14 cellular contexts compared by ENCODE assay signal in genomic region chr13:21219044-21219381, GRCh38. TPM values are rescaled to one million over a fixed set of nuclear protein-coding genes. Genes with fewer than 3 reads are reported as not detected.
DNase-seq lines count a peak whose midpoint lies in the region; ATAC-seq and TF ChIP-seq lines count a peak whose summit lies in the region.
"Had no signal": no experiment of that assay in that cellular context is flagged by ENCODE, and none has a peak within 500 bp of the region (broad histone marks: within the 10 kb centered on the region; RNA-seq: fewer than 3 reads in every experiment).

No MANE protein-coding gene starts in this region.

- H4K8ac ChIP-seq in mesendoderm (ENCODE audit: low read depth, low read length) = no peak overlapping the region

- intact Hi-C loops in activated naive CD4-positive, alpha-beta T cell treated with anti-CD3 and anti-CD28 coated beads for 36 hours (cut with micrococcal nuclease) = no loop called here

- H2BK5ac ChIP-seq in mesendoderm (ENCODE audit: low read length) = no peak overlapping the region

- H3K9ac ChIP-seq in Loucy (ENCODE audit: low read depth, low read length, poor library complexity, severe bottlenecking) (peak overlapping the region; percentile 88), mesendoderm (ENCODE audit: low read length) (no peak overlapping the region)

- H3K18ac ChIP-seq in mesendoderm (ENCODE audit: low read length) = no peak overlapping the region

- no peak overlapping the region for H3K27ac Mint-ChIP-seq in activated naive CD4-positive, alpha-beta T cell treated with anti-CD3 and anti-CD28 coated beads for 36 hours

- H3K4me3 ChIP-seq in Loucy (ENCODE audit: low read length, poor library complexity, severe bottlenecking) (peak overlapping the region; percentile 60), mesendoderm (ENCODE audit: low read length) (no peak overlapping the region)

- H3K79me2 ChIP-seq in Loucy (ENCODE audit: insufficient read depth, low read length) = no peaks in the 10 kb centered on the region
- H3K79me2 ChIP-seq in mesendoderm (ENCODE audit: control insufficient read depth, insufficient read depth, low read length) = no peaks in the 10 kb centered on the region

- ATAC-seq in HG02588 (IDR thresholded peaks at IDR 0.05; ENCODE audit: unreplicated experiment) = peak; percentile 37
- peak; percentile 43 for ATAC-seq in stimulated activated naive CD8-positive, alpha-beta T cell treated with anti-CD3 and anti-CD28 coated beads, Interleukin-15, Interleukin-2, amounts not matched to agents 100 U/mL and 50 U/mL, for 24 hours
- ATAC-seq: left cardiac atrium had no signal

- H3K4me3 Mint-ChIP-seq in activated naive CD4-positive, alpha-beta T cell treated with anti-CD3 and anti-CD28 coated beads for 36 hours = no peak overlapping the region
- H3K4me3 Mint-ChIP-seq: T-cell had no signal

- H3K56ac ChIP-seq in mesendoderm (ENCODE audit: low read length) = no peak overlapping the region

- H3K79me1 ChIP-seq in mesendoderm (ENCODE audit: low read length) = no peaks in the 10 kb centered on the region

- H2AK5ac ChIP-seq in mesendoderm (ENCODE audit: low read length) = no peak overlapping the region

- no peak overlapping the region for H3K4ac ChIP-seq in mesendoderm (ENCODE audit: low read depth, low read length)

- H3K36me3 Mint-ChIP-seq in activated naive CD4-positive, alpha-beta T cell treated with anti-CD3 and anti-CD28 coated beads for 36 hours (ENCODE audit: low read depth) = no peaks in the 10 kb centered on the region

- peaks cover 8% of the 10 kb centered on the region for H3K9me3 Mint-ChIP-seq in activated naive CD4-positive, alpha-beta T cell treated with anti-CD3 and anti-CD28 coated beads for 36 hours

- H3K9me2 ChIP-seq in Loucy (replicated peaks; ENCODE audit: low read depth, low read length) = no peaks in the 10 kb centered on the region

- peak overlapping the region; percentile 62 for H3K4me2 ChIP-seq in Loucy (ENCODE audit: low read depth, low read length, poor library complexity, severe bottlenecking)
- H3K4me2 ChIP-seq in mesendoderm (ENCODE audit: low read length) = no peak overlapping the region

- H3K27me3 Mint-ChIP-seq in activated naive CD4-positive, alpha-beta T cell treated with anti-CD3 and anti-CD28 coated beads for 36 hours (ENCODE audit: low read depth) = peaks cover 5% of the 10 kb centered on the region

- H3K4me1 Mint-ChIP-seq in activated naive CD4-positive, alpha-beta T cell treated with anti-CD3 and anti-CD28 coated beads for 36 hours (ENCODE audit: low read depth) = peaks cover 15% of the 10 kb centered on the region

- CTCF ChIA-PET in activated naive CD4-positive, alpha-beta T cell treated with anti-CD3 and anti-CD28 coated beads for 36 hours (lab: Charles Lee) = interaction anchor here (0.9 to 1.3 kb wide), 2 partner anchors 13 to 454 kb away, joined by 3 to 8 read pairs; no protein-coding TSS in a partner anchor

- no peak overlapping the region for H3K23ac ChIP-seq in mesendoderm (ENCODE audit: low read length)

- no peak overlapping the region for H2BK15ac ChIP-seq in mesendoderm (replicated peaks; ENCODE audit: low read depth)

- H3K27me3 ChIP-seq in Loucy (ENCODE audit: insufficient read depth, low read length, poor library complexity, severe bottlenecking) (no peaks in the 10 kb centered on the region), mesendoderm (ENCODE audit: insufficient read depth, low read length, poor library complexity) (no peaks in the 10 kb centered on the region)

- no peak overlapping the region for H3K27ac ChIP-seq in mesendoderm (ENCODE audit: low read depth, low read length)
- H3K27ac ChIP-seq: epithelial cell of prostate had no signal

- peak; percentile 18 for DNase-seq in activated naive CD4-positive, alpha-beta T cell treated with anti-CD3 and anti-CD28 coated beads for 36 hours
- no peak for DNase-seq in activated naive CD4-positive, alpha-beta T cell (lab: John Stamatoyannopoulos, UW)
- DNase-seq in stimulated activated naive CD8-positive, alpha-beta T cell treated with anti-CD3 and anti-CD28 coated beads, Interleukin-15, Interleukin-2, amounts not matched to agents 100 U/mL and 50 U/mL, for 24 hours = no peak
- DNase-seq in kidney tubule cell (ENCODE audit: low spot score) = no peak
- no peak for DNase-seq in mesendoderm
- DNase-seq in Ammon's horn (ENCODE audit: low spot score) = no peak
- DNase-seq: cerebellar nuclear complex; head of caudate nucleus; left cardiac atrium; stimulated activated naive CD4-positive, alpha-beta T cell had no signal

- no peak overlapping the region for H4K5ac ChIP-seq in mesendoderm (ENCODE audit: low read length)

- H3K36me3 ChIP-seq in Loucy (ENCODE audit: insufficient read depth, low read length) (0 out of 2 replicates have a peak, but pooled peaks cover 2% of the 10 kb centered on the region), mesendoderm (ENCODE audit: control insufficient read depth, insufficient read depth, low read length) (no peaks in the 10 kb centered on the region)

- peaks cover 11% of the 10 kb centered on the region; the same call in 1 of the 2 replicates for H3K9me3 ChIP-seq in Loucy (ENCODE audit: insufficient read depth, low read depth, low read length)

- no CpG with 5 or more reads among the region's 3 CpGs for WGBS in mesendoderm (ENCODE audit: extremely low coverage, insufficient coverage, low lambda C conversion rate)

- peaks cover 22% of the 10 kb centered on the region for H3F3A ChIP-seq in Loucy (ENCODE audit: low read depth)

- H2BK120ac ChIP-seq in mesendoderm (ENCODE audit: low read depth, low read length) = no peak overlapping the region

- H3K4me1 ChIP-seq in Loucy (ENCODE audit: insufficient read depth, low read length, poor library complexity, severe bottlenecking) (peaks cover 40% of the 10 kb centered on the region), mesendoderm (ENCODE audit: control insufficient read depth, low read depth, low read length) (no peaks in the 10 kb centered on the region)

- TF ChIP-seq CTCF in Loucy (conservative IDR thresholded peaks at IDR 0.05; ENCODE audit: low read length) = no peak

- H2AFZ ChIP-seq in Loucy (ENCODE audit: low read length) = no peak overlapping the region

- H4K20me1 ChIP-seq in Loucy (ENCODE audit: insufficient read depth, low read length, poor library complexity, severe bottlenecking) = no peaks in the 10 kb centered on the region

RNA-seq across cellular contexts. Expression of gene MRPL57, which starts 42.6 kb away (rescaled TPM):
- 10 to 100 TPM; 19.0 to 21.0 TPM for total RNA-seq in activated naive CD4-positive, alpha-beta T cell treated with anti-CD3 and anti-CD28 coated beads for 36 hours
- 31.7 TPM for polyA plus RNA-seq in mesendoderm (2013, experiment 1 of 2)
- polyA plus RNA-seq in mesendoderm (2013, experiment 2 of 2) = 32.4 TPM

RNA-seq across cellular contexts. Expression of gene SKA3, which starts 42.7 kb away (rescaled TPM):
- total RNA-seq in activated naive CD4-positive, alpha-beta T cell treated with anti-CD3 and anti-CD28 coated beads for 36 hours = 10 to 100 TPM; 32.8 to 33.8 TPM
- 82.1 TPM for polyA plus RNA-seq in mesendoderm (2013, experiment 1 of 2)
- 83.7 TPM for polyA plus RNA-seq in mesendoderm (2013, experiment 2 of 2)
